Comparison of ENCODE assay signal across 6 cellular contexts in genomic region chr10:67691861-67692260, GRCh38. TPM values are rescaled to one million over a fixed set of nuclear protein-coding genes. Genes with fewer than 3 reads are reported as not detected.
"Had no signal": no experiment of that assay in that cellular context is flagged by ENCODE, and none has a peak within 500 bp of the region (broad histone marks: within the 10 kb centered on the region; RNA-seq: fewer than 3 reads in every experiment).

No MANE protein-coding gene starts in this region.

RNA-seq across cellular contexts. Expression of gene CTNNA3, which starts 4.1 kb away (rescaled TPM):
- total RNA-seq: endothelial cell of umbilical vein, esophagus mucosa, fibroblast of lung, fibroblast of villous mesenchyme, foreskin keratinocyte, glomerular endothelial cell had no signal
- polyA plus RNA-seq: endothelial cell of umbilical vein, fibroblast of lung, foreskin keratinocyte had no signal
